ENCODE assay signal across 1 cellular context in the genomic region with DNA sequence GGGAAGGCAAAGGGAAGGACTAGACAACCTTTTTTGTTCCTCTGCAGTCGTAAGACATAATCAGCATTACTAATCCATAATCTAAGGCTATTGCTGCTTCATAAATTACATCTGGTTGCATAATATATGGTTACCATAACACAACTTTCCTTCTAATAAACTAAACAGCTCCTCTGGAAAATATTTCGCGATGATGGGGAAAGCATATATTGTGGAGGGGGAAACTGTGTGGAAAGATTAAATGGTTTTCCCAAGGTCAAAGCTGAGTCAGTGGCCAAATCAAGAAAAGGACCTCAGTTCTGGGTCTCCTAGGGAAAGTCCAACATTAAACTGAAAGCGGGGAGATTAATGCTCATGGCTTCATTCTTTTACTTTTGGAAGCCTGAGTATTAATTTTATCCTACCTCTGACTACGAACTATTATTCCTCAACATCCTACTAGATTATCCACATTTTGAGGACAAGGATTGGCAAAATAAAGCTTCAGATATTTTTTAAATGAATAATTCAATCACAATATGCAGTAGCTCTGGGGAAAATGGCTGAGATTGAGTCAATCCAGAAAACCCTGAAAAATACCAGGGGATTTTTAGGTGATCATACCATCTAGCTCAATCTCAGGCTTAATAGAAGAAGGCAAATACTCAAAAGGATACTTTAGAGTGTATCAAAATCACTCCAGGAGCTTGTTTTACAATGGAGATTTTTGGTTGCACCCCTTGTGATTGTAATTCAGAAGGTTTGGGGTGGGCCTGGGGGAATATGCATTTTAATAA.
TF ChIP-seq lines count a peak whose summit lies in the region.

No MANE protein-coding gene starts in this region.

TF ChIP-seq in GM12878, 131 proteins besides CTCF, POLR2A, EP300 and RAD21 (continued from another document):
- TF ChIP-seq, protein P1, sequence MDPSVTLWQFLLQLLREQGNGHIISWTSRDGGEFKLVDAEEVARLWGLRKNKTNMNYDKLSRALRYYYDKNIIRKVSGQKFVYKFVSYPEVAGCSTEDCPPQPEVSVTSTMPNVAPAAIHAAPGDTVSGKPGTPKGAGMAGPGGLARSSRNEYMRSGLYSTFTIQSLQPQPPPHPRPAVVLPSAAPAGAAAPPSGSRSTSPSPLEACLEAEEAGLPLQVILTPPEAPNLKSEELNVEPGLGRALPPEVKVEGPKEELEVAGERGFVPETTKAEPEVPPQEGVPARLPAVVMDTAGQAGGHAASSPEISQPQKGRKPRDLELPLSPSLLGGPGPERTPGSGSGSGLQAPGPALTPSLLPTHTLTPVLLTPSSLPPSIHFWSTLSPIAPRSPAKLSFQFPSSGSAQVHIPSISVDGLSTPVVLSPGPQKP (IDR thresholded peaks at IDR 0.05; ENCODE audit: low read depth, low read length): no peak
- TF ChIP-seq RBBP5 (conservative IDR thresholded peaks at IDR 0.05): no peak
- TF ChIP-seq ZBED1 (IDR thresholded peaks at IDR 0.05; ENCODE audit: borderline replicate concordance): 0 out of 2 replicates have a peak, but pooled peaks have one; percentile 21
- TF ChIP-seq NFIC (IDR thresholded peaks at IDR 0.05; ENCODE audit: low read depth, low read length): peak; percentile 68; the same call in 1 of the 2 replicates
- no peak for TF ChIP-seq SMC3 (IDR thresholded peaks at IDR 0.05; ENCODE audit: borderline replicate concordance, low read length)
- TF ChIP-seq NFYA (IDR thresholded peaks at IDR 0.05; ENCODE audit: borderline replicate concordance, low read depth, low read length): no peak
- TF ChIP-seq, protein P2, sequence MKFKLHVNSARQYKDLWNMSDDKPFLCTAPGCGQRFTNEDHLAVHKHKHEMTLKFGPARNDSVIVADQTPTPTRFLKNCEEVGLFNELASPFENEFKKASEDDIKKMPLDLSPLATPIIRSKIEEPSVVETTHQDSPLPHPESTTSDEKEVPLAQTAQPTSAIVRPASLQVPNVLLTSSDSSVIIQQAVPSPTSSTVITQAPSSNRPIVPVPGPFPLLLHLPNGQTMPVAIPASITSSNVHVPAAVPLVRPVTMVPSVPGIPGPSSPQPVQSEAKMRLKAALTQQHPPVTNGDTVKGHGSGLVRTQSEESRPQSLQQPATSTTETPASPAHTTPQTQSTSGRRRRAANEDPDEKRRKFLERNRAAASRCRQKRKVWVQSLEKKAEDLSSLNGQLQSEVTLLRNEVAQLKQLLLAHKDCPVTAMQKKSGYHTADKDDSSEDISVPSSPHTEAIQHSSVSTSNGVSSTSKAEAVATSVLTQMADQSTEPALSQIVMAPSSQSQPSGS (IDR thresholded peaks at IDR 0.05; ENCODE audit: low read length): peak; percentile 37; the same call in 1 of the 2 replicates
- TF ChIP-seq IKZF1 (conservative IDR thresholded peaks at IDR 0.05): 0 out of 2 replicates have a peak, but pooled peaks have one; percentile 3
